In genomic region chr1:66134004-66134403, GRCh38 we compare ENCODE assay signal across 28 cellular contexts.
"Had no signal": no experiment of that assay in that cellular context is flagged by ENCODE, and none has a peak within 500 bp of the region (broad histone marks: within the 10 kb centered on the region; RNA-seq: fewer than 3 reads in every experiment).

No MANE protein-coding gene starts in this region.

- H3K4me1 ChIP-seq: lower lobe of right lung, neural progenitor cell, parathyroid adenoma, right atrium auricular region, right lobe of liver, stomach, suprapubic skin, tibial nerve, uterus had no signal

- H3K79me2 ChIP-seq: parathyroid adenoma had no signal

- H3K27me3 ChIP-seq: neural progenitor cell, neutrophil, right atrium auricular region, right lobe of liver, stomach, suprapubic skin, tibial nerve, uterus had no signal

- H2AFZ ChIP-seq: neural progenitor cell, parathyroid adenoma had no signal

- DNase-seq: hypothalamus; immature natural killer cell; islet precursor cell; left cardiac atrium; left ventricle myocardium superior; lower lobe of right lung; mammary epithelial cell; mesendoderm; naive B cell; natural killer cell; nephron progenitor cell; occipital lobe; right lobe of liver; stimulated activated CD4-positive, alpha-beta T cell treated with anti-CD3 and anti-CD28 coated beads, Interleukin-15, amount 100 ng/mL, for 24 hours; stimulated activated CD4-positive, alpha-beta T cell treated with anti-CD3 and anti-CD28 coated beads, Interleukin-2, amount 100 ng/mL, for 24 hours; stimulated activated CD4-positive, alpha-beta T cell treated with anti-CD3 and anti-CD28 coated beads, Interleukin-4, amount 100 ng/mL, for 1 hour; stimulated activated naive B cell treated with anti-CD40 and anti-IgM and Interleukin-4, amounts not matched to agents 10 μg/mL and 1 μg/mL and 100 μg/mL, for 72 hours; stimulated activated naive CD8-positive, alpha-beta T cell treated with anti-CD3 and anti-CD28 coated beads, Interleukin-15, Interleukin-2, amounts not matched to agents 100 U/mL and 50 U/mL, for 24 hours; stomach; uterus had no signal

- ATAC-seq: left cardiac atrium; left lobe of liver; left ventricle myocardium superior; lower lobe of right lung; natural killer cell; right lobe of liver; stimulated activated naive B cell treated with anti-CD40 and anti-IgM and Interleukin-4, amounts not matched to agents 10 μg/mL and 1 μg/mL and 100 μg/mL, for 72 hours; stimulated activated naive CD8-positive, alpha-beta T cell treated with anti-CD3 and anti-CD28 coated beads, Interleukin-15, Interleukin-2, amounts not matched to agents 100 U/mL and 50 U/mL, for 24 hours had no signal

- H3K36me3 ChIP-seq: lower lobe of right lung, neural progenitor cell, neutrophil, right atrium auricular region, right lobe of liver, stomach, suprapubic skin, tibial nerve, uterus had no signal

- H3K4me3 ChIP-seq: lower lobe of right lung, neural progenitor cell, right atrium auricular region, right lobe of liver, smooth muscle cell, stomach, suprapubic skin, tibial nerve, uterus had no signal

- H3K9ac ChIP-seq: neural progenitor cell, parathyroid adenoma had no signal

- H3K4me2 ChIP-seq: neural progenitor cell, smooth muscle cell had no signal

- H3K9me3 ChIP-seq: lower lobe of right lung, neutrophil, right atrium auricular region, right lobe of liver, stomach, suprapubic skin, tibial nerve, uterus had no signal

- H3K27ac ChIP-seq: lower lobe of right lung, neural progenitor cell, neutrophil, parathyroid adenoma, right atrium auricular region, right lobe of liver, stomach, suprapubic skin, tibial nerve, uterus had no signal
